14 cellular contexts compared by ENCODE assay signal in genomic region chr12:132747395-132747794, GRCh38. TPM values are rescaled to one million over a fixed set of nuclear protein-coding genes. Genes with fewer than 3 reads are reported as not detected.
A peak's percentile ranks its signal among the peaks of the same experiment; 100 is the strongest.
DNase-seq lines count a peak whose midpoint lies in the region; ATAC-seq and TF ChIP-seq lines count a peak whose summit lies in the region.
"Had no signal": no experiment of that assay in that cellular context is flagged by ENCODE, and none has a peak within 500 bp of the region (broad histone marks: within the 10 kb centered on the region; RNA-seq: fewer than 3 reads in every experiment).

No MANE protein-coding gene starts in this region.

- TF ChIP-seq POLR2A in suprapubic skin (IDR thresholded peaks at IDR 0.05) (no peak), prostate gland (IDR thresholded peaks at IDR 0.05) (no peak)

- TF ChIP-seq CTCF in chondrocyte (IDR thresholded peaks at IDR 0.05): no peak
- TF ChIP-seq CTCF in lower lobe of right lung (IDR thresholded peaks at IDR 0.05): no peak
- TF ChIP-seq CTCF in suprapubic skin (IDR thresholded peaks at IDR 0.05): no peak
- TF ChIP-seq CTCF in prostate gland (IDR thresholded peaks at IDR 0.05): no peak

- intact Hi-C loops in activated CD4-positive, alpha-beta T cell treated with anti-CD3 and anti-CD28 coated beads, Interleukin-2, amount 10 ng/mL, durations not matched to agents 24 days and 14 days (cut with micrococcal nuclease): no loop called here
- intact Hi-C loops in lower lobe of right lung (cut with DNase I): no loop called here
- intact Hi-C loops in prostate gland (cut with DNase I): no loop called here

- peaks cover 74% of the 10 kb centered on the region for H3K36me3 Mint-ChIP-seq in activated CD4-positive, alpha-beta T cell treated with anti-CD3 and anti-CD28 coated beads, Interleukin-2, amount 10 ng/mL, durations not matched to agents 24 days and 14 days (ENCODE audit: low read depth)
- peaks cover 36% of the 10 kb centered on the region for H3K36me3 Mint-ChIP-seq in chondrocyte (ENCODE audit: low read depth)

- no peak for DNase-seq in activated CD4-positive, alpha-beta T cell treated with anti-CD3 and anti-CD28 coated beads, Interleukin-2, amount 10 ng/mL, durations not matched to agents 24 days and 14 days
- DNase-seq in activated CD4-positive, alpha-beta T cell treated with anti-CD3 and anti-CD28 coated beads, Interleukin-2, amount 50 U/mL, for 1 hour: no peak
- DNase-seq in chondrocyte (ENCODE audit: low spot score): no peak
- DNase-seq in lower lobe of right lung: peak; percentile 20
- no peak for DNase-seq in suprapubic skin (ENCODE audit: low spot score in 2 of 2)
- DNase-seq in COLO668 (lab: John Stamatoyannopoulos, UW; ENCODE audit: unreplicated experiment): no peak
- DNase-seq in prostate gland (ENCODE audit: low spot score): no peak
- DNase-seq: CD8-positive, alpha-beta memory T cell; DMS53; GF-D8; HCEC 1CT; HFFc6 had no signal

- no peaks in the 10 kb centered on the region for H3K9me3 ChIP-seq in lower lobe of right lung
- no peaks in the 10 kb centered on the region for H3K9me3 ChIP-seq in suprapubic skin
- no peaks in the 10 kb centered on the region for H3K9me3 ChIP-seq in prostate gland

- H3K27ac Mint-ChIP-seq in activated CD4-positive, alpha-beta T cell treated with anti-CD3 and anti-CD28 coated beads, Interleukin-2, amount 10 ng/mL, durations not matched to agents 24 days and 14 days: peak overlapping the region; percentile 56
- peak overlapping the region; percentile 27 for H3K27ac Mint-ChIP-seq in chondrocyte (ENCODE audit: unreplicated experiment)
- H3K27ac Mint-ChIP-seq: HFFc6 had no signal

- WGBS in suprapubic skin: 89% methylated on average over 11 of the region's 11 CpGs
- 97% methylated on average over 11 of the region's 11 CpGs for WGBS in prostate gland

- no peak overlapping the region for H3K4me3 ChIP-seq in lower lobe of right lung
- H3K4me3 ChIP-seq in suprapubic skin: no peak overlapping the region
- H3K4me3 ChIP-seq in prostate gland: no peak overlapping the region

- peaks cover 8% of the 10 kb centered on the region for H3K4me1 Mint-ChIP-seq in activated CD4-positive, alpha-beta T cell treated with anti-CD3 and anti-CD28 coated beads, Interleukin-2, amount 10 ng/mL, durations not matched to agents 24 days and 14 days
- H3K4me1 Mint-ChIP-seq in chondrocyte (ENCODE audit: low read depth): no peaks in the 10 kb centered on the region

- no peak overlapping the region for H3K4me3 Mint-ChIP-seq in activated CD4-positive, alpha-beta T cell treated with anti-CD3 and anti-CD28 coated beads, Interleukin-2, amount 10 ng/mL, durations not matched to agents 24 days and 14 days
- no peak overlapping the region for H3K4me3 Mint-ChIP-seq in chondrocyte (ENCODE audit: unreplicated experiment)
- H3K4me3 Mint-ChIP-seq: CD8-positive, alpha-beta memory T cell; HFFc6 had no signal

- H3K4me1 ChIP-seq in lower lobe of right lung: no peaks in the 10 kb centered on the region
- no peaks in the 10 kb centered on the region for H3K4me1 ChIP-seq in suprapubic skin
- no peaks in the 10 kb centered on the region for H3K4me1 ChIP-seq in prostate gland (replicated peaks)

- H3K27ac ChIP-seq in lower lobe of right lung: no peak overlapping the region
- peak overlapping the region; percentile 67 for H3K27ac ChIP-seq in suprapubic skin
- H3K27ac ChIP-seq in prostate gland: no peak overlapping the region
- H3K27ac ChIP-seq: 22Rv1, HL-60 had no signal

- no peaks in the 10 kb centered on the region for H3K27me3 Mint-ChIP-seq in activated CD4-positive, alpha-beta T cell treated with anti-CD3 and anti-CD28 coated beads, Interleukin-2, amount 10 ng/mL, durations not matched to agents 24 days and 14 days
- H3K27me3 Mint-ChIP-seq in chondrocyte (ENCODE audit: low read depth): no peaks in the 10 kb centered on the region
- H3K27me3 Mint-ChIP-seq: CD8-positive, alpha-beta memory T cell had no signal

- peaks cover 7% of the 10 kb centered on the region for H3K9me3 Mint-ChIP-seq in activated CD4-positive, alpha-beta T cell treated with anti-CD3 and anti-CD28 coated beads, Interleukin-2, amount 10 ng/mL, durations not matched to agents 24 days and 14 days
- H3K9me3 Mint-ChIP-seq in chondrocyte (ENCODE audit: low read depth): no peaks in the 10 kb centered on the region
- H3K9me3 Mint-ChIP-seq: CD8-positive, alpha-beta memory T cell; HFFc6 had no signal

- H3K36me3 ChIP-seq in lower lobe of right lung: peaks cover 100% of the 10 kb centered on the region
- peaks cover 93% of the 10 kb centered on the region for H3K36me3 ChIP-seq in suprapubic skin
- peaks cover 22 to 30% of the 10 kb centered on the region in 2 donors for H3K36me3 ChIP-seq in prostate gland

- ATAC-seq in lower lobe of right lung: no peak

- H3K27me3 ChIP-seq in lower lobe of right lung (ENCODE audit: low read depth) (no peaks in the 10 kb centered on the region), suprapubic skin (no peaks in the 10 kb centered on the region), prostate gland (replicated peaks; ENCODE audit: insufficient read depth) (no peaks in the 10 kb centered on the region)

- no peak for TF ChIP-seq EP300 in suprapubic skin (IDR thresholded peaks at IDR 0.05)

RNA-seq across cellular contexts. Expression of gene ANKLE2, which starts 14.2 kb away (rescaled TPM):
- 137 and 155 TPM in 2 replicates for total RNA-seq in activated CD4-positive, alpha-beta T cell treated with anti-CD3 and anti-CD28 coated beads, Interleukin-2, amount 10 ng/mL, durations not matched to agents 24 days and 14 days
- 94.7 to 96.4 TPM (median 95.9 TPM) in 3 replicates for total RNA-seq in chondrocyte
- total RNA-seq in lower lobe of right lung: 49.6 TPM
- 100 to 1,000 TPM in 2 of 4 donors, 10 to 100 TPM in 2; 74.7 to 222 (median 111) TPM for total RNA-seq in suprapubic skin
- 10 to 100 TPM; 31.1 to 82.4 TPM for total RNA-seq in prostate gland

RNA-seq across cellular contexts. Expression of gene PGAM5, which starts 36.8 kb away (rescaled TPM):
- total RNA-seq in activated CD4-positive, alpha-beta T cell treated with anti-CD3 and anti-CD28 coated beads, Interleukin-2, amount 10 ng/mL, durations not matched to agents 24 days and 14 days: 104 and 110 TPM in 2 replicates
- total RNA-seq in chondrocyte: 18.8 to 22.1 TPM (median 19.9 TPM) in 3 replicates
- 21.7 TPM for total RNA-seq in lower lobe of right lung
- 10 to 100 TPM; 31.4 to 43.1 (median 38.7) TPM for total RNA-seq in suprapubic skin
- 10 to 100 TPM; 37.4 to 41.4 TPM for total RNA-seq in prostate gland
